In the genomic region with DNA sequence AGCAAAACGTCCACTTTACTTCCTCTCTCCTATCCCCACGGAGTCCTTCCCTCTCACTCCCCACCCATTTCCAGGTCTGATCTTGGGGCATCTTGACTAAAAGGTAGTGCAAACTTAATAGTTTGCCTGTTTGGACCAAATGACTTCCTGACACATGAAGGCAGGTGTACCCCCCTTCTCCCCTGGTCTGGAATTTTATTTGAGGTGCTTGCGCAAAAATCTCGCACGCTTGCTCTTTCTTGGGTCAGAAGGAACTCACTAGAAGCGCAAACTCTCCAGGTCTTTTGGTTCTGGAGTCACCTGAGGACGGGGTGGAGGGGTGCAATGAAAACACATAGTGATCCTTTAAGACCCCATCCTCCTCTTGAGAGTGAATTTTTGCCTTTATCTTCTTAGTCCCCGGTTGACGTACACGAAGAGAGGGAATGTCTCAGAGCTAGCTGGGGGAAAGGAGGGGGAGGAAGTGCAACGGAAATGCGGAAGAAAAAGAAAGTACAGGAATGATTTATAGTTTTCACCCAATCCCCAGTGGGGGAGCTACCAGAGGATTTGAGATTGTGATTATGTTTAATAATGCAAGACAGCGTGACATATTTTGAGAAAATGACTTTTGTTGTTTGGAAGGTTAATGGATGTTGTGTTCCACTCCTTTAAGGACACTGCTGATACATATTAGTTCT, we compare ENCODE assay signal across 1 cellular context.
TF ChIP-seq lines count a peak whose summit lies in the region.

No MANE protein-coding gene starts in this region.

TF ChIP-seq in GM23338, 12 proteins besides CTCF, POLR2A, EP300 and RAD21 (continued from another document):
- TF ChIP-seq, protein P1, sequence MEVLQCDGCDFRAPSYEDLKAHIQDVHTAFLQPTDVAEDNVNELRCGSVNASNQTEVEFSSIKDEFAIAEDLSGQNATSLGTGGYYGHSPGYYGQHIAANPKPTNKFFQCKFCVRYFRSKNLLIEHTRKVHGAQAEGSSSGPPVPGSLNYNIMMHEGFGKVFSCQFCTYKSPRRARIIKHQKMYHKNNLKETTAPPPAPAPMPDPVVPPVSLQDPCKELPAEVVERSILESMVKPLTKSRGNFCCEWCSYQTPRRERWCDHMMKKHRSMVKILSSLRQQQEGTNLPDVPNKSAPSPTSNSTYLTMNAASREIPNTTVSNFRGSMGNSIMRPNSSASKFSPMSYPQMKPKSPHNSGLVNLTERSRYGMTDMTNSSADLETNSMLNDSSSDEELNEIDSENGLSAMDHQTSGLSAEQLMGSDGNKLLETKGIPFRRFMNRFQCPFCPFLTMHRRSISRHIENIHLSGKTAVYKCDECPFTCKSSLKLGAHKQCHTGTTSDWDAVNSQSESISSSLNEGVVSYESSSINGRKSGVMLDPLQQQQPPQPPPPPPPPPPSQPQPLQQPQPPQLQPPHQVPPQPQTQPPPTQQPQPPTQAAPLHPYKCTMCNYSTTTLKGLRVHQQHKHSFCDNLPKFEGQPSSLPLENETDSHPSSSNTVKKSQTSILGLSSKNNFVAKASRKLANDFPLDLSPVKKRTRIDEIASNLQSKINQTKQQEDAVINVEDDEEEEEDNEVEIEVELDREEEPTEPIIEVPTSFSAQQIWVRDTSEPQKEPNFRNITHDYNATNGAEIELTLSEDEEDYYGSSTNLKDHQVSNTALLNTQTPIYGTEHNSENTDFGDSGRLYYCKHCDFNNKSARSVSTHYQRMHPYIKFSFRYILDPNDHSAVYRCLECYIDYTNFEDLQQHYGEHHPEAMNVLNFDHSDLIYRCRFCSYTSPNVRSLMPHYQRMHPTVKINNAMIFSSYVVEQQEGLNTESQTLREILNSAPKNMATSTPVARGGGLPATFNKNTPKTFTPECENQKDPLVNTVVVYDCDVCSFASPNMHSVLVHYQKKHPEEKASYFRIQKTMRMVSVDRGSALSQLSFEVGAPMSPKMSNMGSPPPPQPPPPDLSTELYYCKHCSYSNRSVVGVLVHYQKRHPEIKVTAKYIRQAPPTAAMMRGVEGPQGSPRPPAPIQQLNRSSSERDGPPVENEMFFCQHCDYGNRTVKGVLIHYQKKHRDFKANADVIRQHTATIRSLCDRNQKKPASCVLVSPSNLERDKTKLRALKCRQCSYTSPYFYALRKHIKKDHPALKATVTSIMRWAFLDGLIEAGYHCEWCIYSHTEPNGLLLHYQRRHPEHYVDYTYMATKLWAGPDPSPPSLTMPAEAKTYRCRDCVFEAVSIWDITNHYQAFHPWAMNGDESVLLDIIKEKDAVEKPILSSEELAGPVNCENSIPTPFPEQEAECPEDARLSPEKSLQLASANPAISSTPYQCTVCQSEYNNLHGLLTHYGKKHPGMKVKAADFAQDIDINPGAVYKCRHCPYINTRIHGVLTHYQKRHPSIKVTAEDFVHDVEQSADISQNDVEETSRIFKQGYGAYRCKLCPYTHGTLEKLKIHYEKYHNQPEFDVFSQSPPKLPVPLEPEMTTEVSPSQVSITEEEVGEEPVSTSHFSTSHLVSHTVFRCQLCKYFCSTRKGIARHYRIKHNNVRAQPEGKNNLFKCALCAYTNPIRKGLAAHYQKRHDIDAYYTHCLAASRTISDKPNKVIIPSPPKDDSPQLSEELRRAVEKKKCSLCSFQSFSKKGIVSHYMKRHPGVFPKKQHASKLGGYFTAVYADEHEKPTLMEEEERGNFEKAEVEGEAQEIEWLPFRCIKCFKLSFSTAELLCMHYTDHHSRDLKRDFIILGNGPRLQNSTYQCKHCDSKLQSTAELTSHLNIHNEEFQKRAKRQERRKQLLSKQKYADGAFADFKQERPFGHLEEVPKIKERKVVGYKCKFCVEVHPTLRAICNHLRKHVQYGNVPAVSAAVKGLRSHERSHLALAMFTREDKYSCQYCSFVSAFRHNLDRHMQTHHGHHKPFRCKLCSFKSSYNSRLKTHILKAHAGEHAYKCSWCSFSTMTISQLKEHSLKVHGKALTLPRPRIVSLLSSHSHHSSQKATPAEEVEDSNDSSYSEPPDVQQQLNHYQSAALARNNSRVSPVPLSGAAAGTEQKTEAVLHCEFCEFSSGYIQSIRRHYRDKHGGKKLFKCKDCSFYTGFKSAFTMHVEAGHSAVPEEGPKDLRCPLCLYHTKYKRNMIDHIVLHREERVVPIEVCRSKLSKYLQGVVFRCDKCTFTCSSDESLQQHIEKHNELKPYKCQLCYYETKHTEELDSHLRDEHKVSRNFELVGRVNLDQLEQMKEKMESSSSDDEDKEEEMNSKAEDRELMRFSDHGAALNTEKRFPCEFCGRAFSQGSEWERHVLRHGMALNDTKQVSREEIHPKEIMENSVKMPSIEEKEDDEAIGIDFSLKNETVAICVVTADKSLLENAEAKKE (CRISPR knock-in tag; IDR thresholded peaks at IDR 0.05), result no peak
- TF ChIP-seq POLR2AphosphoS5 (IDR thresholded peaks at IDR 0.05; ENCODE audit: low read depth) (no peak), CREB1 (CRISPR knock-in tag; IDR thresholded peaks at IDR 0.05; ENCODE audit: low read depth) (no peak), ZNF114 (CRISPR knock-in tag; IDR thresholded peaks at IDR 0.05) (no peak), EZH2phosphoT487 (IDR thresholded peaks at IDR 0.05; ENCODE audit: unreplicated experiment) (no peak), NANOG (IDR thresholded peaks at IDR 0.05; ENCODE audit: borderline replicate concordance) (no peak), ZNF331 (CRISPR knock-in tag; IDR thresholded peaks at IDR 0.05; ENCODE audit: low read depth) (no peak)
- TF ChIP-seq, protein P2, sequence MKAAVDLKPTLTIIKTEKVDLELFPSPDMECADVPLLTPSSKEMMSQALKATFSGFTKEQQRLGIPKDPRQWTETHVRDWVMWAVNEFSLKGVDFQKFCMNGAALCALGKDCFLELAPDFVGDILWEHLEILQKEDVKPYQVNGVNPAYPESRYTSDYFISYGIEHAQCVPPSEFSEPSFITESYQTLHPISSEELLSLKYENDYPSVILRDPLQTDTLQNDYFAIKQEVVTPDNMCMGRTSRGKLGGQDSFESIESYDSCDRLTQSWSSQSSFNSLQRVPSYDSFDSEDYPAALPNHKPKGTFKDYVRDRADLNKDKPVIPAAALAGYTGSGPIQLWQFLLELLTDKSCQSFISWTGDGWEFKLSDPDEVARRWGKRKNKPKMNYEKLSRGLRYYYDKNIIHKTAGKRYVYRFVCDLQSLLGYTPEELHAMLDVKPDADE (IDR thresholded peaks at IDR 0.05), result no peak
